ENCODE assay signal across 9 cellular contexts in the genomic region with DNA sequence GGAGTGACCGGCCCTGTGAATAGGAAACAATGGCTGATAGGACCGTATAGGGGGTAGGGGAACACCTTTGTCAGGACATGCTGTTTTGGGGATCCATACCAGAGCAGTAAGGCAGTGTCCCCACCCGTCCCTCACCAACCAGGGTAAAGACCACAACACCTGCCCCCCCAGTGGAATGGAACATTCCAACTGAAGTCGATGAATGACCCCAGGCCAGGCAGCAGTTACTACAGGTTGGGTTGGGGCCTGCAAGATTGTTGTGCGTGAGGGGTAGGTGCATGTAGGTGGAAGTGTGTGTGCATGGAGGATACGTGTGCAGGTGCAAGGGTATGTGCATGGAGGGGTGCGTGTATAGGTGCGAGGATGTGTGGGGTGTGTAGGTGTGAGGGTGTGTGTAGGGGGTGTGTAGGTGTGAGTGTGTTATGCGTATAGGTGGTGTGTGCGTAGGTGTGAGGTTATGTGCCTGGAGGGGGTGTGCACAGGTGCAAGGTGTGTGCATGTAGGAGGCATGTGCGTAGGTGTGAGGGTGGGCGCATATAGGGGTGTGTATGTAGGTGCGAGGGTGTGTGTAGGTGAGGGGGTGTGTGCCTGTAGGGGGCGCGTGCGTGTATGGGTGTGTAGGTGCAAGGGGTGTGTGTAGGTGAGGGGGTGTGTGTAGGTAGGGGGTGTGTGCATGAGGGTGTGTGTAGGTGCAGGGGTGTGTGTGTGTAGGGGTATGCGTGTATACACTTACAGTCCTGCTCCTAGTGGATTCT. TPM values are rescaled to one million over a fixed set of nuclear protein-coding genes. Genes with fewer than 3 reads are reported as not detected.
DNase-seq lines count a peak whose midpoint lies in the region; ATAC-seq and TF ChIP-seq lines count a peak whose summit lies in the region.
"Had no signal": no experiment of that assay in that cellular context is flagged by ENCODE, and none has a peak within 500 bp of the region (broad histone marks: within the 10 kb centered on the region; RNA-seq: fewer than 3 reads in every experiment).

No MANE protein-coding gene starts in this region.

- TF ChIP-seq CTCF in CD8-positive, alpha-beta T cell (IDR thresholded peaks at IDR 0.05): no peak
- TF ChIP-seq CTCF in NB4 (IDR thresholded peaks at IDR 0.05; ENCODE audit: low read depth, low read length): no peak
- no peak for TF ChIP-seq CTCF in chondrocyte (IDR thresholded peaks at IDR 0.05)
- TF ChIP-seq CTCF in neural progenitor cell (IDR thresholded peaks at IDR 0.05): peak; percentile 12

- H3K36me3 ChIP-seq in CD8-positive, alpha-beta T cell (ENCODE audit: insufficient read depth, low read length): no peaks in the 10 kb centered on the region
- no peaks in the 10 kb centered on the region for H3K36me3 ChIP-seq in neural progenitor cell

- peaks cover 51% of the 10 kb centered on the region for H3K4me1 Mint-ChIP-seq in CD8-positive, alpha-beta T cell (ENCODE audit: low read depth)
- peaks cover 60% of the 10 kb centered on the region for H3K4me1 Mint-ChIP-seq in chondrocyte (ENCODE audit: low read depth)
- H3K4me1 Mint-ChIP-seq in neural progenitor cell: peaks cover 38% of the 10 kb centered on the region

- H3K27ac ChIP-seq in CD8-positive, alpha-beta T cell (ENCODE audit: low read depth, low read length): peak overlapping the region; percentile 85
- H3K27ac ChIP-seq in neural progenitor cell: no peak overlapping the region

- no peaks in the 10 kb centered on the region for H3K27me3 ChIP-seq in CD8-positive, alpha-beta T cell (ENCODE audit: insufficient read depth, low read length)
- no peaks in the 10 kb centered on the region for H3K27me3 ChIP-seq in neural progenitor cell

- CTCF ChIA-PET in CD8-positive, alpha-beta T cell (lab: Charles Lee): interaction anchor here (1.2 kb wide), 1 partner anchor 37 kb away, joined by 3 read pairs; no protein-coding TSS in a partner anchor

- H4K20me1 ChIP-seq in neural progenitor cell (ENCODE audit: low read depth): peaks cover 92% of the 10 kb centered on the region

- H3K79me2 ChIP-seq in neural progenitor cell (ENCODE audit: low read depth): peaks cover 67% of the 10 kb centered on the region

- no peaks in the 10 kb centered on the region for H3K9me3 ChIP-seq in CD8-positive, alpha-beta T cell (ENCODE audit: low read length)
- no peaks in the 10 kb centered on the region for H3K9me3 ChIP-seq in neural progenitor cell (ENCODE audit: low read depth)

- peak overlapping the region; percentile 90 for H3K4me3 Mint-ChIP-seq in CD8-positive, alpha-beta T cell
- H3K4me3 Mint-ChIP-seq in chondrocyte (ENCODE audit: unreplicated experiment) (peak overlapping the region; percentile 85), neural progenitor cell (peak overlapping the region; percentile 46)

- peak overlapping the region; percentile 97 for H3K4me2 ChIP-seq in neural progenitor cell

- no peaks in the 10 kb centered on the region for H3K9me3 Mint-ChIP-seq in CD8-positive, alpha-beta T cell
- H3K9me3 Mint-ChIP-seq in chondrocyte (ENCODE audit: low read depth) (no peaks in the 10 kb centered on the region), neural progenitor cell (no peaks in the 10 kb centered on the region)

- peak in 2 of 7 experiments; percentile 21 to 49 for DNase-seq in CD8-positive, alpha-beta T cell
- DNase-seq in NB4 (ENCODE audit: low read depth) (no peak), chondrocyte (ENCODE audit: low spot score) (no peak), neural progenitor cell (ENCODE audit: low spot score) (no peak), kidney tubule cell (ENCODE audit: low spot score) (no peak), anterior cingulate cortex (lab: John Stamatoyannopoulos, UW) (no peak)
- DNase-seq: NCI-H1105 treated with DMSO at 0.1 percent for 48 hours had no signal

- peaks cover 40% of the 10 kb centered on the region for H3K4me1 ChIP-seq in CD8-positive, alpha-beta T cell (ENCODE audit: insufficient read depth, low read length)
- peaks cover 32% of the 10 kb centered on the region for H3K4me1 ChIP-seq in neural progenitor cell

- H3K27ac Mint-ChIP-seq in CD8-positive, alpha-beta T cell: peak overlapping the region; percentile 75
- H3K27ac Mint-ChIP-seq in chondrocyte (ENCODE audit: unreplicated experiment) (peak overlapping the region; percentile 12), neural progenitor cell (no peak overlapping the region)

- H3F3A ChIP-seq in neural progenitor cell (ENCODE audit: low read depth): peaks cover 38% of the 10 kb centered on the region

- no peak overlapping the region for H2AFZ ChIP-seq in neural progenitor cell (replicated peaks)

- peak overlapping the region; percentile 79 for H3K4me3 ChIP-seq in CD8-positive, alpha-beta T cell (ENCODE audit: low read depth, low read length)
- peak overlapping the region; percentile 65 for H3K4me3 ChIP-seq in NB4 (ENCODE audit: low read depth, low read length)
- no peak overlapping the region for H3K4me3 ChIP-seq in neural progenitor cell

- TF ChIP-seq POLR2A in NB4 (IDR thresholded peaks at IDR 0.05; ENCODE audit: extremely low read depth, insufficient read length): no peak

- ATAC-seq in CD8-positive, alpha-beta T cell: no peak
- ATAC-seq in HG03342 (IDR thresholded peaks at IDR 0.05; ENCODE audit: unreplicated experiment): no peak
- no peak for ATAC-seq in GM18511 (IDR thresholded peaks at IDR 0.05; ENCODE audit: unreplicated experiment)

- H3K27me3 Mint-ChIP-seq in CD8-positive, alpha-beta T cell (ENCODE audit: low read depth): no peaks in the 10 kb centered on the region
- H3K27me3 Mint-ChIP-seq in chondrocyte (ENCODE audit: low read depth) (no peaks in the 10 kb centered on the region), neural progenitor cell (ENCODE audit: insufficient read depth, low read depth) (peaks cover 8% of the 10 kb centered on the region)

- POLR2A ChIA-PET in CD8-positive, alpha-beta T cell (lab: Charles Lee): interaction anchor here (1.9 kb wide), 1 partner anchor 337 kb away, joined by 5 read pairs; a partner anchor contains a TSS

- intact Hi-C loops in CD8-positive, alpha-beta T cell (cut with DNase I, micrococcal nuclease): no loop called here

- H3K9ac ChIP-seq in neural progenitor cell: no peak overlapping the region

- peaks cover 5% of the 10 kb centered on the region for H3K36me3 Mint-ChIP-seq in CD8-positive, alpha-beta T cell
- H3K36me3 Mint-ChIP-seq in chondrocyte (ENCODE audit: low read depth) (no peaks in the 10 kb centered on the region), neural progenitor cell (no peaks in the 10 kb centered on the region)

RNA-seq across cellular contexts. Expression of a gene that starts 32.9 kb away (rescaled TPM):
- 10 to 100 TPM; 41.2 to 43.6 TPM for total RNA-seq in CD8-positive, alpha-beta T cell
- 28.6 to 32.8 TPM (median 28.9 TPM) in 3 replicates for total RNA-seq in chondrocyte
- 18.1 and 41.2 TPM in 2 replicates for total RNA-seq in neural progenitor cell (ENCODE audit: low replicate concordance)
